ENCODE assay signal across 8 cellular contexts in genomic region chr16:79770244-79771064, GRCh38.
DNase-seq lines count a peak whose midpoint lies in the region; ATAC-seq lines count a peak whose summit lies in the region.

No MANE protein-coding gene starts in this region.

- H3K9me3 ChIP-seq in BLaER1 (no peaks in the 10 kb centered on the region), esophagus (ENCODE audit: control insufficient read depth in 2 of 2, insufficient read depth in 1 of 2, low read depth in 1 of 2, low read length in 1 of 2) (no peaks in the 10 kb centered on the region)

- peak; percentile 100 for ATAC-seq in GM19397 (IDR thresholded peaks at IDR 0.05; ENCODE audit: unreplicated experiment)
- peak; percentile 100 for ATAC-seq in HG03521 (IDR thresholded peaks at IDR 0.05; ENCODE audit: unreplicated experiment)

- H3K27me3 ChIP-seq in BLaER1 = no peaks in the 10 kb centered on the region
- H3K27me3 ChIP-seq in esophagus (ENCODE audit: control insufficient read depth in 1 of 2, insufficient read depth in 2 of 2, low read length in 2 of 2) = no peaks in the 10 kb centered on the region

- no peaks in the 10 kb centered on the region for H3K9me3 Mint-ChIP-seq in activated T-cell treated with anti-CD3 and anti-CD28 coated beads, Interleukin-2, amount 50 U/mL, for 24 hours

- peak overlapping the region; percentile 55 for H3K27ac Mint-ChIP-seq in activated T-cell treated with anti-CD3 and anti-CD28 coated beads, Interleukin-2, amount 50 U/mL, for 24 hours

- DNase-seq in NOMO-1 (lab: John Stamatoyannopoulos, UW; ENCODE audit: unreplicated experiment in 2 of 2) (peak; percentile 68 to 78), mucosa of gallbladder (ENCODE audit: low spot score) (peak; percentile 93)
- DNase-seq in activated T-cell treated with anti-CD3 and anti-CD28 coated beads, Interleukin-2, amount 50 U/mL, for 24 hours = peak; percentile 76
- peak; percentile 5 to 31 for DNase-seq in stimulated activated CD8-positive, alpha-beta memory T cell treated with anti-CD3 and anti-CD28 coated beads, Interleukin-2, amount 100 ng/mL, for 1 hour (ENCODE audit: low read depth in 2 of 2)

- peak overlapping the region; percentile 73 for H3K27ac ChIP-seq in BLaER1
- H3K27ac ChIP-seq in esophagus (ENCODE audit: low read depth in 2 of 2, low read length in 1 of 2) = peak overlapping the region; percentile 91 to 94

- H3K36me3 Mint-ChIP-seq in activated T-cell treated with anti-CD3 and anti-CD28 coated beads, Interleukin-2, amount 50 U/mL, for 24 hours (ENCODE audit: low read depth) = no peaks in the 10 kb centered on the region

- WGBS in esophagus, 2 donors = 1% methylated on average over 43 to 59 of the region's 59 CpGs

- H3K27me3 Mint-ChIP-seq in activated T-cell treated with anti-CD3 and anti-CD28 coated beads, Interleukin-2, amount 50 U/mL, for 24 hours = peaks cover 34% of the 10 kb centered on the region

- H3K9ac ChIP-seq in BLaER1 = peak overlapping the region; percentile 82

- peak overlapping the region; percentile 79 for H3K4me2 ChIP-seq in BLaER1

- H3K4me1 ChIP-seq in BLaER1 = peaks cover 34% of the 10 kb centered on the region
- H3K4me1 ChIP-seq in esophagus (ENCODE audit: control insufficient read depth in 2 of 2, insufficient read depth in 2 of 2, low read length in 1 of 2) = peaks cover 0 to 8% of the 10 kb centered on the region in 2 donors

- H3K36me3 ChIP-seq in BLaER1 (no peaks in the 10 kb centered on the region), esophagus (ENCODE audit: control insufficient read depth in 2 of 2, insufficient read depth in 2 of 2, low read length in 1 of 2) (no peaks in the 10 kb centered on the region)

- H4K20me1 ChIP-seq in BLaER1 = no peaks in the 10 kb centered on the region

- H3K4me3 ChIP-seq in BLaER1 = peak overlapping the region; percentile 73
- H3K4me3 ChIP-seq in esophagus (ENCODE audit: low read depth in 1 of 2, low read length in 2 of 2) = peak overlapping the region; percentile 54 to 59

- H3K4me1 Mint-ChIP-seq in activated T-cell treated with anti-CD3 and anti-CD28 coated beads, Interleukin-2, amount 50 U/mL, for 24 hours (ENCODE audit: low read depth) = peaks cover 11% of the 10 kb centered on the region

- H3K4me3 Mint-ChIP-seq in activated T-cell treated with anti-CD3 and anti-CD28 coated beads, Interleukin-2, amount 50 U/mL, for 24 hours = peak overlapping the region; percentile 80

Comparison
In these comparisons a context has a peak if more than half of its experiments do, and no peak if none do; other contexts are left out.
1. Peak in every context shown above with its lines: DNase-seq, ATAC-seq, H3K4me3 ChIP-seq and H3K27ac ChIP-seq.
2. DNase-seq: peak in every context shown above with its lines; median percentile 93 in mucosa of gallbladder; 76 in activated T-cell treated with anti-CD3 and anti-CD28 coated beads, Interleukin-2, amount 50 U/mL, for 24 hours; 73 in NOMO-1; 18 in stimulated activated CD8-positive, alpha-beta memory T cell treated with anti-CD3 and anti-CD28 coated beads, Interleukin-2, amount 100 ng/mL, for 1 hour.